Comparison of ENCODE assay signal across 8 cellular contexts in the genomic region with DNA sequence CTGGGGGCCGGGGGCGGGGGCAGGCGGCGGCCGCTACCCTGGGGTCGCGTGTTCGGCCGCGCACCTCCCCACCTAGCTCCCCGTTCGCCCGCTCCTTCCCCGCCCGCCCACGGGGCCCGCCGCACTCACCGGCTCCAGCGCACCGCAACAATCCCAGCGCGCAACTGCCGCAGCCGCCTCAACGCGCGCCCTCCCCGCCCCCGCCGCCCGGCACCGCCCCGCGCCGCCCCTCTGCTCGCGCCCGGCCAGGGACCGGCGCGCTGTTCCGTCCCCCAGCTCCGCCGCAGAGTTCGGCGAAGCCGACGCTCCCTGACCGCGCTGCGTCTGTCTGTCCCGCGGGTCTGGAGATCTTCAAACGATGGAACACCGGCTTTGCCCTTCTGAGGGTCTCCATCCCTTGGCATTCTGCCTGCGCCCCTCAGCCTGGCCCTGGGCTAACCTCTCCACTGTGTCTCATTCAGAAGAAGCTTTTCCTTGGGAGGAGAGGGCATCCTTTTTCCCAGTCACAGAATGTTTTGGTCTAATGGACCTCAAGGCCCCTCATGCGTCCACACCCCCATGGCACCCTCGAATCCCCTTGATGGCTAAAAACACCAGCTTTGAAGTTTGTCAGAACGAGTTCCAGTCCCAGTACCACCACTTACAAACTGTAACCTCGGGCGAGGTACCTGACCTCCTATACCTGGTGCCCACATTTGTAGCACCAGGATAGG. TPM values are rescaled to one million over a fixed set of nuclear protein-coding genes. Genes with fewer than 3 reads are reported as not detected.
DNase-seq lines count a peak whose midpoint lies in the region; ATAC-seq and TF ChIP-seq lines count a peak whose summit lies in the region.

A gene (minus strand): TSS at position 166 of the 713 bp plus-strand sequence. CDS start 18,314 bp downstream, outside the sequence.

- no peak for TF ChIP-seq EP300 in suprapubic skin (IDR thresholded peaks at IDR 0.05)

- H3K36me3 Mint-ChIP-seq in activated naive CD4-positive, alpha-beta T cell treated with anti-CD3 and anti-CD28 coated beads, Interleukin-2, amount 50 U/mL, for 24 hours, result peaks cover 1% of the 10 kb centered on the region

- H3K4me1 ChIP-seq in KMS-11 (ENCODE audit: low read depth, poor library complexity, severe bottlenecking) (peaks cover 28% of the 10 kb centered on the region), suprapubic skin (peaks cover 46% of the 10 kb centered on the region)

- peaks cover 42% of the 10 kb centered on the region for H3K4me1 Mint-ChIP-seq in activated naive CD4-positive, alpha-beta T cell treated with anti-CD3 and anti-CD28 coated beads, Interleukin-2, amount 50 U/mL, for 24 hours

- H2AFZ ChIP-seq in KMS-11 (ENCODE audit: low read depth), result peak within 1 kb of the TSS; percentile 93

- ATAC-seq in GM21576 (IDR thresholded peaks at IDR 0.05; ENCODE audit: unreplicated experiment) (peak; percentile 63), omental fat pad (ENCODE audit: low FRiP score) (peak; percentile 86)

- H3K27ac ChIP-seq in KMS-11 (peak within 1 kb of the TSS; percentile 74), suprapubic skin (peak within 1 kb of the TSS; percentile 99)

- peak within 1 kb of the TSS; percentile 99 for H3K27ac Mint-ChIP-seq in activated naive CD4-positive, alpha-beta T cell treated with anti-CD3 and anti-CD28 coated beads, Interleukin-2, amount 50 U/mL, for 24 hours

- 8% methylated on average over 4 of the region's 62 CpGs for WGBS in suprapubic skin

- H3K4me3 Mint-ChIP-seq in activated naive CD4-positive, alpha-beta T cell treated with anti-CD3 and anti-CD28 coated beads, Interleukin-2, amount 50 U/mL, for 24 hours, result peak within 1 kb of the TSS; percentile 98

- no peaks in the 10 kb centered on the region for H3K9me3 Mint-ChIP-seq in activated naive CD4-positive, alpha-beta T cell treated with anti-CD3 and anti-CD28 coated beads, Interleukin-2, amount 50 U/mL, for 24 hours

- H4K20me1 ChIP-seq in KMS-11 (ENCODE audit: insufficient read depth), result no peaks in the 10 kb centered on the region

- peak within 1 kb of the TSS; percentile 88 for H3K4me2 ChIP-seq in KMS-11

- DNase-seq in DMS79 (lab: John Stamatoyannopoulos, UW) (peak; percentile 6), SKM-1 (lab: John Stamatoyannopoulos, UW; ENCODE audit: unreplicated experiment) (peak; percentile 62), glomerular endothelial cell (ENCODE audit: extremely low read depth, low read depth, low spot score) (no peak), omental fat pad (ENCODE audit: low spot score) (peak; percentile 45), suprapubic skin (ENCODE audit: low spot score in 2 of 2) (peak; percentile 81 to 86)

- H3K36me3 ChIP-seq in KMS-11 (ENCODE audit: insufficient read depth), result no peaks in the 10 kb centered on the region
- no peaks in the 10 kb centered on the region for H3K36me3 ChIP-seq in suprapubic skin

- H3K27me3 ChIP-seq in KMS-11 (ENCODE audit: insufficient read depth, low read depth), result no peaks in the 10 kb centered on the region
- no peaks in the 10 kb centered on the region for H3K27me3 ChIP-seq in suprapubic skin

- H3K9me3 ChIP-seq in suprapubic skin, result no peaks in the 10 kb centered on the region

- peaks cover 44% of the 10 kb centered on the region for H3K79me2 ChIP-seq in KMS-11 (ENCODE audit: insufficient read depth, low read depth)

- peak within 1 kb of the TSS; percentile 82 for H3K9ac ChIP-seq in KMS-11

- H3K27me3 Mint-ChIP-seq in activated naive CD4-positive, alpha-beta T cell treated with anti-CD3 and anti-CD28 coated beads, Interleukin-2, amount 50 U/mL, for 24 hours, result no peaks in the 10 kb centered on the region

- TF ChIP-seq POLR2A in suprapubic skin (IDR thresholded peaks at IDR 0.05), result no peak

- peak within 1 kb of the TSS; percentile 21 for H3K4me3 ChIP-seq in KMS-11 (IDR thresholded peaks at IDR 0.05; ENCODE audit: insufficient read depth, low read depth, low read length)
- peak within 1 kb of the TSS; percentile 100 for H3K4me3 ChIP-seq in suprapubic skin

- TF ChIP-seq CTCF in KMS-11 (conservative IDR thresholded peaks at IDR 0.05; ENCODE audit: low read depth, low read length) (no peak), omental fat pad (IDR thresholded peaks at IDR 0.05) (no peak), suprapubic skin (IDR thresholded peaks at IDR 0.05) (no peak)

RNA-seq across cellular contexts. Expression of the gene that starts here (rescaled TPM):
- total RNA-seq in glomerular endothelial cell (38.7 and 43.9 TPM in 2 replicates), omental fat pad (10 to 100 TPM; 46.9 to 94.6 (median 62.8) TPM), suprapubic skin (10 to 100 TPM; 28.4 to 51.5 (median 33.2) TPM)
